ENCODE assay signal across 9 cellular contexts in the genomic region with DNA sequence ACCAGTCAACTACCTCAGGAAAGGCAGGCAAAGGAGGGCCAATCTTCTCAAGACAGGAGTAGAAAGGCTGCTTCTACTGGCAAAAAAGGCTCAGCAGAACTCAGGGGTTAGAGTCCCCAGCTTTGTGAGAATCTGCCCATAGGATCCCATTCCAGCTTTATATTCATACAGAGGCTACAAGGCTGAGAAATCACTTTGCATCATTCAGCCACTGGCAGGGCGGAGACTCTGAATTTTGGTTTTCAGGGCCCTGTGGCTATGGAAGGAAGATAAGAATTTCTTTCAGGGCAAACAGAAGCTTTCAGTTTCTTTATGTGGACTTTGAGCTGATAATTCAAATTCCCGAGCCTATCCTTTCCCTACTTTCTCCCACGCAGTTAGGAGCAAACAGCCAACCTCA.
DNase-seq lines count a peak whose midpoint lies in the region; ATAC-seq and TF ChIP-seq lines count a peak whose summit lies in the region.
"Had no signal": no experiment of that assay in that cellular context is flagged by ENCODE, and none has a peak within 500 bp of the region (broad histone marks: within the 10 kb centered on the region; RNA-seq: fewer than 3 reads in every experiment).

No MANE protein-coding gene starts in this region.

- H3K9me3 ChIP-seq in MM.1S (replicated peaks; ENCODE audit: insufficient read depth, low read length): no peaks in the 10 kb centered on the region
- H3K9me3 ChIP-seq in hepatocyte (ENCODE audit: low read depth): no peaks in the 10 kb centered on the region

- H3K9me2 ChIP-seq in MM.1S (replicated peaks; ENCODE audit: insufficient read depth, low read length) (no peaks in the 10 kb centered on the region), hepatocyte (replicated peaks; ENCODE audit: insufficient read depth) (no peaks in the 10 kb centered on the region)

- H3K4me3 ChIP-seq in MM.1S (ENCODE audit: low read length): peak overlapping the region; percentile 54
- H3K4me3 ChIP-seq in hepatocyte: no peak overlapping the region

- H3F3A ChIP-seq in MM.1S (ENCODE audit: insufficient read depth, low read length): peaks cover 32% of the 10 kb centered on the region

- H2AFZ ChIP-seq in MM.1S (ENCODE audit: low read length) (peak overlapping the region; percentile 66), hepatocyte (no peak overlapping the region)

- H4K20me1 ChIP-seq in MM.1S (ENCODE audit: insufficient read depth, low read length) (no peaks in the 10 kb centered on the region), hepatocyte (ENCODE audit: insufficient read depth, poor library complexity, severe bottlenecking) (no peaks in the 10 kb centered on the region)

- ATAC-seq in GM18508 (IDR thresholded peaks at IDR 0.05; ENCODE audit: insufficient read depth, unreplicated experiment): peak; percentile 16
- ATAC-seq in GM21717 (IDR thresholded peaks at IDR 0.05; ENCODE audit: unreplicated experiment): peak; percentile 42
- no peak for ATAC-seq in GM21381 (IDR thresholded peaks at IDR 0.05; ENCODE audit: unreplicated experiment)

- H3K9ac ChIP-seq in MM.1S (ENCODE audit: low read length): peak overlapping the region; percentile 78

- H3K27me3 ChIP-seq in MM.1S (replicated peaks; ENCODE audit: insufficient read depth, low read length) (no peaks in the 10 kb centered on the region), hepatocyte (no peaks in the 10 kb centered on the region)

- peak overlapping the region; percentile 92 for H3K4me2 ChIP-seq in MM.1S (ENCODE audit: low read depth, low read length)
- peak overlapping the region; percentile 12 for H3K4me2 ChIP-seq in hepatocyte

- TF ChIP-seq CTCF in MM.1S (IDR thresholded peaks at IDR 0.05; ENCODE audit: low read length) (no peak), hepatocyte (IDR thresholded peaks at IDR 0.05; ENCODE audit: poor library complexity) (no peak)

- H3K36me3 ChIP-seq in MM.1S (replicated peaks; ENCODE audit: insufficient read depth, low read length) (no peaks in the 10 kb centered on the region), hepatocyte (replicated peaks; ENCODE audit: insufficient read depth, low read depth) (no peaks in the 10 kb centered on the region)

- H3K27ac ChIP-seq in MM.1S (ENCODE audit: low read length): peak overlapping the region; percentile 100
- peak overlapping the region; percentile 6 for H3K27ac ChIP-seq in hepatocyte

- H3K79me2 ChIP-seq in MM.1S (ENCODE audit: low read length): no peaks in the 10 kb centered on the region
- H3K79me2 ChIP-seq in hepatocyte: no peaks in the 10 kb centered on the region

- WGBS in hepatocyte (ENCODE audit: low lambda C conversion rate, missing lambda C conversion rate): 73% methylated on average over 3 of the region's 3 CpGs

- H3K4me1 ChIP-seq in MM.1S (ENCODE audit: low read length) (peaks cover 53% of the 10 kb centered on the region), hepatocyte (ENCODE audit: insufficient read depth) (peaks cover 8% of the 10 kb centered on the region)

- peak; percentile 65 for DNase-seq in MM.1S
- DNase-seq in hepatocyte (ENCODE audit: low spot score): no peak
- no peak for DNase-seq in HT-29 (ENCODE audit: low spot score)
- no peak for DNase-seq in DMS153 treated with DMSO at 0.1 percent for 48 hours (lab: John Stamatoyannopoulos, UW; ENCODE audit: unreplicated experiment)
- no peak for DNase-seq in SHP77 (lab: John Stamatoyannopoulos, UW)
- DNase-seq: head of caudate nucleus had no signal
